1 cellular context compared by ENCODE assay signal in genomic region chr16:27549857-27550581, GRCh38.
A peak's percentile ranks its signal among the peaks of the same experiment; 100 is the strongest.
TF ChIP-seq lines count a peak whose summit lies in the region.

Gene GTF3C1 (minus strand): TSS chr16:27549913. CDS start chr16:27549890, 23 bp downstream.
Gene KATNIP (plus strand): TSS chr16:27550144. CDS start chr16:27550171, 27 bp downstream.

TF ChIP-seq in GM12878, 131 proteins besides CTCF, POLR2A, EP300 and RAD21 (continued from another document):
- no peak for TF ChIP-seq IRF5 (IDR thresholded peaks at IDR 0.05; ENCODE audit: borderline replicate concordance)
- TF ChIP-seq E2F8 (IDR thresholded peaks at IDR 0.05; ENCODE audit: low read depth, partially characterized antibody) = no peak
- TF ChIP-seq CREM (IDR thresholded peaks at IDR 0.05; ENCODE audit: low read depth) = peak; percentile 90
- no peak; the same call in 1 of the 2 replicates for TF ChIP-seq CBFB (IDR thresholded peaks at IDR 0.05; ENCODE audit: low read depth)
- peak; percentile 99 for TF ChIP-seq ATF7 (IDR thresholded peaks at IDR 0.05; ENCODE audit: low read depth)
- no peak for TF ChIP-seq ZBED1 (IDR thresholded peaks at IDR 0.05; ENCODE audit: borderline replicate concordance)
- TF ChIP-seq, protein P1, sequence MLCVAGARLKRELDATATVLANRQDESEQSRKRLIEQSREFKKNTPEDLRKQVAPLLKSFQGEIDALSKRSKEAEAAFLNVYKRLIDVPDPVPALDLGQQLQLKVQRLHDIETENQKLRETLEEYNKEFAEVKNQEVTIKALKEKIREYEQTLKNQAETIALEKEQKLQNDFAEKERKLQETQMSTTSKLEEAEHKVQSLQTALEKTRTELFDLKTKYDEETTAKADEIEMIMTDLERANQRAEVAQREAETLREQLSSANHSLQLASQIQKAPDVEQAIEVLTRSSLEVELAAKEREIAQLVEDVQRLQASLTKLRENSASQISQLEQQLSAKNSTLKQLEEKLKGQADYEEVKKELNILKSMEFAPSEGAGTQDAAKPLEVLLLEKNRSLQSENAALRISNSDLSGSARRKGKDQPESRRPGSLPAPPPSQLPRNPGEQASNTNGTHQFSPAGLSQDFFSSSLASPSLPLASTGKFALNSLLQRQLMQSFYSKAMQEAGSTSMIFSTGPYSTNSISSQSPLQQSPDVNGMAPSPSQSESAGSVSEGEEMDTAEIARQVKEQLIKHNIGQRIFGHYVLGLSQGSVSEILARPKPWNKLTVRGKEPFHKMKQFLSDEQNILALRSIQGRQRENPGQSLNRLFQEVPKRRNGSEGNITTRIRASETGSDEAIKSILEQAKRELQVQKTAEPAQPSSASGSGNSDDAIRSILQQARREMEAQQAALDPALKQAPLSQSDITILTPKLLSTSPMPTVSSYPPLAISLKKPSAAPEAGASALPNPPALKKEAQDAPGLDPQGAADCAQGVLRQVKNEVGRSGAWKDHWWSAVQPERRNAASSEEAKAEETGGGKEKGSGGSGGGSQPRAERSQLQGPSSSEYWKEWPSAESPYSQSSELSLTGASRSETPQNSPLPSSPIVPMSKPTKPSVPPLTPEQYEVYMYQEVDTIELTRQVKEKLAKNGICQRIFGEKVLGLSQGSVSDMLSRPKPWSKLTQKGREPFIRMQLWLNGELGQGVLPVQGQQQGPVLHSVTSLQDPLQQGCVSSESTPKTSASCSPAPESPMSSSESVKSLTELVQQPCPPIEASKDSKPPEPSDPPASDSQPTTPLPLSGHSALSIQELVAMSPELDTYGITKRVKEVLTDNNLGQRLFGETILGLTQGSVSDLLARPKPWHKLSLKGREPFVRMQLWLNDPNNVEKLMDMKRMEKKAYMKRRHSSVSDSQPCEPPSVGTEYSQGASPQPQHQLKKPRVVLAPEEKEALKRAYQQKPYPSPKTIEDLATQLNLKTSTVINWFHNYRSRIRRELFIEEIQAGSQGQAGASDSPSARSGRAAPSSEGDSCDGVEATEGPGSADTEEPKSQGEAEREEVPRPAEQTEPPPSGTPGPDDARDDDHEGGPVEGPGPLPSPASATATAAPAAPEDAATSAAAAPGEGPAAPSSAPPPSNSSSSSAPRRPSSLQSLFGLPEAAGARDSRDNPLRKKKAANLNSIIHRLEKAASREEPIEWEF (IDR thresholded peaks at IDR 0.05; ENCODE audit: insufficient replicate concordance, low read depth, low read length) = no peak
- TF ChIP-seq, protein P2, sequence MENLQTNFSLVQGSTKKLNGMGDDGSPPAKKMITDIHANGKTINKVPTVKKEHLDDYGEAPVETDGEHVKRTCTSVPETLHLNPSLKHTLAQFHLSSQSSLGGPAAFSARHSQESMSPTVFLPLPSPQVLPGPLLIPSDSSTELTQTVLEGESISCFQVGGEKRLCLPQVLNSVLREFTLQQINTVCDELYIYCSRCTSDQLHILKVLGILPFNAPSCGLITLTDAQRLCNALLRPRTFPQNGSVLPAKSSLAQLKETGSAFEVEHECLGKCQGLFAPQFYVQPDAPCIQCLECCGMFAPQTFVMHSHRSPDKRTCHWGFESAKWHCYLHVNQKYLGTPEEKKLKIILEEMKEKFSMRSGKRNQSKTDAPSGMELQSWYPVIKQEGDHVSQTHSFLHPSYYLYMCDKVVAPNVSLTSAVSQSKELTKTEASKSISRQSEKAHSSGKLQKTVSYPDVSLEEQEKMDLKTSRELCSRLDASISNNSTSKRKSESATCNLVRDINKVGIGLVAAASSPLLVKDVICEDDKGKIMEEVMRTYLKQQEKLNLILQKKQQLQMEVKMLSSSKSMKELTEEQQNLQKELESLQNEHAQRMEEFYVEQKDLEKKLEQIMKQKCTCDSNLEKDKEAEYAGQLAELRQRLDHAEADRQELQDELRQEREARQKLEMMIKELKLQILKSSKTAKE (IDR thresholded peaks at IDR 0.05; ENCODE audit: low read depth, poor library complexity, severe bottlenecking) = no peak
- no peak for TF ChIP-seq BACH1 (IDR thresholded peaks at IDR 0.05; ENCODE audit: borderline replicate concordance)
- no peak for TF ChIP-seq TBL1XR1 (IDR thresholded peaks at IDR 0.05; ENCODE audit: low read depth, low read length)
